In the genomic region with DNA sequence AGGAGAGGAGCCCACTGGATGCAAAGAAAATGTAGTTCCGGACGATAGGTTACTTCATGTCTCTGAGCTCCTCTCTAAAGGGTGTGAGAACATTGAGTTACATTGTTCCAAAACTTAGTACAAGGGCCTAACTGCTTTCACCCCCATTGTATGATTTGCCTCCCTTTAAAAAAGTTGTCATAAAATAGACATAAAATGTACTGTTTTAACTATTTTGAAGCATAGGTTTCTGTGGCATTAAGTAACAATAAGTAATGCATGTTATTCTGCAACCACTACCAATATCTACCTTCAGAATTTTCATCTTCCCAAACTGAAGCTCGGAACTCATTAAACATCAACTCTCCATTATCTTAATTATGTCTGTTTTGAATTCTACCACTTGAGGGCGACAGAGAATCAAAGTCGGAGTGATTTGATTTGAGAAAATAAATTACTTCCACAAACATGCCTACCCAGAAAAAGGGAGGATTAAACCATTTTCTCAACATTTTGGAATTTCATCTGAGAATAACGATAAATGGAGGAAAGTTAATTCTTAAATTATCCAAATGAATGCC, we compare ENCODE assay signal across 9 cellular contexts. TPM values are rescaled to one million over a fixed set of nuclear protein-coding genes. Genes with fewer than 3 reads are reported as not detected.
A peak's percentile ranks its signal among the peaks of the same experiment; 100 is the strongest.
DNase-seq lines count a peak whose midpoint lies in the region; ATAC-seq, FAIRE-seq and TF ChIP-seq lines count a peak whose summit lies in the region.
"Had no signal": no experiment of that assay in that cellular context is flagged by ENCODE, and none has a peak within 500 bp of the region (broad histone marks: within the 10 kb centered on the region; RNA-seq: fewer than 3 reads in every experiment).

No MANE protein-coding gene starts in this region.

- POLR2A ChIA-PET in endothelial cell of umbilical vein (lab: Charles Lee): no interaction called here

- peak; percentile 88 for FAIRE-seq in endothelial cell of umbilical vein (lab: Jason Lieb, UNC)

- BruUV-seq in endothelial cell of umbilical vein (replicated peaks; lab: Mats Ljungman, UMichigan): no TSS peak

- H3K9me3 ChIP-seq in endothelial cell of umbilical vein (replicated peaks; ENCODE audit: control insufficient read depth, insufficient read depth, low read length): no peaks in the 10 kb centered on the region

- peaks cover 0 to 1% of the 10 kb centered on the region in 2 experiments for H3K27me3 ChIP-seq in endothelial cell of umbilical vein (ENCODE audit: control insufficient read depth in 2 of 2, insufficient read depth in 2 of 2, low read length in 2 of 2)

- H3K9ac ChIP-seq in endothelial cell of umbilical vein (replicated peaks; ENCODE audit: extremely low read depth, insufficient read depth, low read length): no peak overlapping the region

- TF ChIP-seq CTCF in AG09309 (IDR thresholded peaks at IDR 0.05; ENCODE audit: control insufficient read depth, insufficient read depth, low read depth, low read length, missing control alignments): peak; percentile 58
- peak; percentile 47 for TF ChIP-seq CTCF in GM12873 (IDR thresholded peaks at IDR 0.05; ENCODE audit: insufficient read depth, low read depth, low read length, missing control alignments)
- TF ChIP-seq CTCF in endothelial cell of umbilical vein (IDR thresholded peaks at IDR 0.05; ENCODE audit: extremely low read depth in 1 of 2, insufficient read depth in 1 of 2, low read depth in 1 of 2, low read length in 2 of 2): peak; percentile 20 to 40
- TF ChIP-seq CTCF in retinal pigment epithelial cell (conservative IDR thresholded peaks at IDR 0.05; ENCODE audit: low read depth, low read length): peak; percentile 60

- no peaks in the 10 kb centered on the region for H3K79me2 ChIP-seq in endothelial cell of umbilical vein (ENCODE audit: control insufficient read depth, insufficient read depth, low read length)

- no peaks in the 10 kb centered on the region for H4K20me1 ChIP-seq in endothelial cell of umbilical vein (replicated peaks; ENCODE audit: control insufficient read depth, extremely low read depth, insufficient read depth, low read length)

- intact Hi-C loops in endothelial cell of umbilical vein (cut with micrococcal nuclease): loop anchor here (1.0 to 5.0 kb wide), 5 partner anchors 26 to 1361 kb away; no protein-coding TSS in a partner anchor

- no peak overlapping the region for H3K4me3 ChIP-seq in AG09309 (ENCODE audit: control insufficient read depth, low read depth, low read length)
- no peak overlapping the region for H3K4me3 ChIP-seq in endothelial cell of umbilical vein (replicated peaks in 1 of 3; ENCODE audit: insufficient read depth in 1 of 3, low read depth in 1 of 3, low read length in 3 of 3)
- no peak overlapping the region for H3K4me3 ChIP-seq in retinal pigment epithelial cell (ENCODE audit: low read length)

- no peaks in the 10 kb centered on the region for H3K36me3 ChIP-seq in endothelial cell of umbilical vein (ENCODE audit: control insufficient read depth in 2 of 2, extremely low read depth in 1 of 2, insufficient read depth in 2 of 2, low read length in 2 of 2)

- H3K9me1 ChIP-seq in endothelial cell of umbilical vein (replicated peaks; ENCODE audit: control insufficient read depth, extremely low read depth, insufficient read depth, low read length): no peaks in the 10 kb centered on the region

- peak overlapping the region; percentile 42 for H2AFZ ChIP-seq in endothelial cell of umbilical vein (ENCODE audit: low read depth, low read length)

- ATAC-seq in HG02759 (IDR thresholded peaks at IDR 0.05; ENCODE audit: unreplicated experiment) (no peak), HG02798 (IDR thresholded peaks at IDR 0.05; ENCODE audit: poor library complexity, unreplicated experiment) (no peak), GM21576 (IDR thresholded peaks at IDR 0.05; ENCODE audit: unreplicated experiment) (no peak)

- dilution Hi-C loops in endothelial cell of umbilical vein (cut with MboI; ENCODE audit: extremely low pct_ligation_motif_present, low sequenced_read_pairs): no loop called here

- peaks cover 46% of the 10 kb centered on the region for H3K4me1 ChIP-seq in endothelial cell of umbilical vein (ENCODE audit: control insufficient read depth, extremely low read depth, insufficient read depth, low read length)

- H3K4me2 ChIP-seq in endothelial cell of umbilical vein (ENCODE audit: insufficient read depth, low read length): no peak overlapping the region

- CTCF ChIA-PET in endothelial cell of umbilical vein (lab: Charles Lee): interaction anchor here (0.6 to 6.1 kb wide), 13 partner anchors 9 to 1363 kb away, joined by 3 to 100 read pairs (median 5); a partner anchor contains a TSS

- no peak for TF ChIP-seq POLR2A in endothelial cell of umbilical vein (IDR thresholded peaks at IDR 0.05; ENCODE audit: low read depth, low read length)

- peak overlapping the region; percentile 30 for H3K27ac ChIP-seq in endothelial cell of umbilical vein (ENCODE audit: insufficient read depth, low read depth, low read length)
- H3K27ac ChIP-seq: epithelial cell of prostate had no signal

- DNase-seq in AG09309 (ENCODE audit: low read depth) (no peak), OCI-M1 (lab: John Stamatoyannopoulos, UW) (peak; percentile 60), endothelial cell of umbilical vein (ENCODE audit: low read depth, low spot score) (peak; percentile 62), retinal pigment epithelial cell (ENCODE audit: low read depth) (no peak)

TF ChIP-seq in endothelial cell of umbilical vein, 7 proteins besides CTCF, POLR2A, EP300 and RAD21:
- TF ChIP-seq POLR2AphosphoS5 (IDR thresholded peaks at IDR 0.05; ENCODE audit: insufficient read depth, low read depth, low read length) (no peak), JUN (IDR thresholded peaks at IDR 0.05; ENCODE audit: borderline replicate concordance, insufficient read depth, insufficient read length, low read depth) (no peak), MYC (IDR thresholded peaks at IDR 0.05; ENCODE audit: low read depth, low read length) (no peak), GATA2 (IDR thresholded peaks at IDR 0.05; ENCODE audit: insufficient read depth, insufficient read length, low read depth, low read length) (no peak)

RNA-seq across cellular contexts. Expression of a gene that starts 2.7 kb away (rescaled TPM):
- 2.3 and 4.0 TPM in 2 replicates for total RNA-seq in endothelial cell of umbilical vein
- 0.56 and 0.57 TPM in 2 replicates for polyA plus RNA-seq in endothelial cell of umbilical vein
- polyA plus RNA-seq in endothelial cell of umbilical vein (2011; cell fraction: cytosol; rRNA removed): 0.76 and 0.97 TPM in 2 replicates
- polyA plus RNA-seq in endothelial cell of umbilical vein (2011; cell fraction: nucleus; rRNA removed): 1.2 TPM in 2 replicates
- polyA plus RNA-seq in endothelial cell of umbilical vein (2012): 4.4 and 7.2 TPM in 2 replicates
- polyA minus RNA-seq in endothelial cell of umbilical vein: 0.27 TPM in 1 of 2 replicates, not detected in the other
- not detected for polyA minus RNA-seq in endothelial cell of umbilical vein (2011; cell fraction: cytosol; rRNA and poly(A)+ RNA removed)
- 0.53 and 0.58 TPM in 2 replicates for polyA minus RNA-seq in endothelial cell of umbilical vein (2011; cell fraction: nucleus; rRNA and poly(A)+ RNA removed)

RNA-seq across cellular contexts. Expression of a gene that starts 18.1 kb away (rescaled TPM):
- total RNA-seq in endothelial cell of umbilical vein: not detected in 2 replicates
- not detected in 2 replicates for polyA plus RNA-seq in endothelial cell of umbilical vein
- polyA plus RNA-seq in endothelial cell of umbilical vein (2011; cell fraction: cytosol; rRNA removed): not detected in 2 replicates
- not detected in 2 replicates for polyA plus RNA-seq in endothelial cell of umbilical vein (2011; cell fraction: nucleus; rRNA removed)
- not detected in 2 replicates for polyA plus RNA-seq in endothelial cell of umbilical vein (2012)
- polyA minus RNA-seq in endothelial cell of umbilical vein: not detected in 2 replicates
- polyA minus RNA-seq in endothelial cell of umbilical vein (2011; cell fraction: cytosol; rRNA and poly(A)+ RNA removed): not detected
- not detected in 2 replicates for polyA minus RNA-seq in endothelial cell of umbilical vein (2011; cell fraction: nucleus; rRNA and poly(A)+ RNA removed)

RNA-seq across cellular contexts. Expression of a gene that starts 30.1 kb away (rescaled TPM):
- total RNA-seq in endothelial cell of umbilical vein: 8.1 and 10.1 TPM in 2 replicates
- 3.0 and 3.4 TPM in 2 replicates for polyA plus RNA-seq in endothelial cell of umbilical vein
- polyA plus RNA-seq in endothelial cell of umbilical vein (2011; cell fraction: cytosol; rRNA removed): 4.6 and 5.3 TPM in 2 replicates
- 7.2 and 7.5 TPM in 2 replicates for polyA plus RNA-seq in endothelial cell of umbilical vein (2011; cell fraction: nucleus; rRNA removed)
- polyA plus RNA-seq in endothelial cell of umbilical vein (2012): 5.1 and 9.2 TPM in 2 replicates
- polyA minus RNA-seq in endothelial cell of umbilical vein: 2.1 and 2.2 TPM in 2 replicates
- polyA minus RNA-seq in endothelial cell of umbilical vein (2011; cell fraction: cytosol; rRNA and poly(A)+ RNA removed): 46.0 TPM
- 4.3 and 7.6 TPM in 2 replicates for polyA minus RNA-seq in endothelial cell of umbilical vein (2011; cell fraction: nucleus; rRNA and poly(A)+ RNA removed)

Comparison
In these comparisons a context has a peak if more than half of its experiments do, and no peak if none do; other contexts are left out.
1. DNase-seq: peak in OCI-M1 (single experiment) and endothelial cell of umbilical vein (single experiment); none in AG09309 (single experiment) and retinal pigment epithelial cell (single experiment).
2. Peak in every context shown above with its lines, with median percentiles within 50 percentile points of each other: CTCF ChIP-seq.